1 cellular context compared by ENCODE assay signal in the genomic region with DNA sequence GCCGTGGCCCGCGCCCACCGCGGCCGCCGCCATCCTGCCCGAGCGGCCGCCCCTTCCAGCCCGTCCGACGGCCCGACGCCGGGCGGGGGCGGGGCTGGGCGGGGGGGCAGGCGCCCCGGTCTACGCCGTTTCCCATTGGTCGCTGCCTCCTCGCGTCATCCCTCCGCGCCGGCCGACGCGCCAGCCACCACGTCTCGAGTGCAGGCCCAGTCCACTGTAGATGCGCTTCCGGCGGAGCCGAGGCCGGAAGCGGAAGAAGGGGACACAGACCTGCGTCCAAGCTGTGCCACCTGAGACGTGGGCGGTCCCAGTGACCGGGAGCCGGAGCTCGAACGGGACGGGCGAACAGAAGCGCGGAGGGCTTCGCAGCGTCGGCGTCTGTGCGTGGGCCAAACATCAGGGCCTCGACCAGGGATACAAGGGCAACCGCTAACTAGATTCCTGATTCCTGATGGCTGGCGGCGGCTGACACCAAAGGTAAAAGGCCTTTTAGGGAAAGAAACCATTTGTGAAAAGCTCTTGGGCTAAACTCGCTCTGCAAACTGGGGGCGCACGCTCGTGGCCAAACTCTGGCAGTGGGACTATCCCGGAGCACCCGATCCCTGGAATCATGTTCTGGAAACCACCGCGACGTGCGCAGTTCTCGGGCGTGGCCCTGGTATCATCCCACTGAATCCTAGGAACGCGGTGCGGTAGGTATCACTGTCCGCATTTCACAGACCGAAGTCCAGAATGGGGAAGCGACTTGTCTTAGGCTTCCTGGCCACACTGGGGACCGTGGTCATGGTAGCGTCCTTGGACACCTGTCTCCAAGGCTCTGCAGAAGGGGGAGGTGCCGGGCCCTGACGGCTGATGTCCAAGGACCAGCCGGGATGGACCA.
TF ChIP-seq lines count a peak whose summit lies in the region.

SLC35E1 (minus strand) TSS at position 84 of the 880 bp plus-strand sequence; CDS start at position 33, 51 bp downstream.

TF ChIP-seq in GM12878, 131 proteins besides CTCF, POLR2A, EP300 and RAD21 (continued from another document and continues in another):
- TF ChIP-seq REST (IDR thresholded peaks at IDR 0.05; ENCODE audit: low read depth, low read length) (0 out of 2 replicates have a peak, but pooled peaks have one; percentile 5), IKZF2 (IDR thresholded peaks at IDR 0.05) (peak in 1 of 2 experiments; percentile 18; a peak in 1 of 4 replicates), IKZF1 (conservative IDR thresholded peaks at IDR 0.05) (peak; percentile 73; the same call in 1 of the 2 replicates), TAF1 (IDR thresholded peaks at IDR 0.05; ENCODE audit: borderline replicate concordance, low read depth, low read length) (peak; percentile 86), ATF2 (IDR thresholded peaks at IDR 0.05; ENCODE audit: low read length) (no peak), MEF2A (IDR thresholded peaks at IDR 0.05; ENCODE audit: insufficient read depth, low read depth, low read length) (0 out of 2 replicates have a peak, but pooled peaks have one; percentile 58), EED (IDR thresholded peaks at IDR 0.05; ENCODE audit: low read depth) (0 out of 2 replicates have a peak, but pooled peaks have one; percentile 38), SP1 (IDR thresholded peaks at IDR 0.05; ENCODE audit: low read depth, low read length) (peak; percentile 89), TCF12 (IDR thresholded peaks at IDR 0.05; ENCODE audit: low read depth, low read length) (peak; percentile 50; the same call in 1 of the 2 replicates), USF2 (IDR thresholded peaks at IDR 0.05; ENCODE audit: borderline replicate concordance, low read depth, low read length) (no peak), SRF (IDR thresholded peaks at IDR 0.05; ENCODE audit: low read depth in 2 of 2, low read length in 2 of 2) (peak; percentile 73 to 94), NRF1 (conservative IDR thresholded peaks at IDR 0.05; ENCODE audit: low read depth, low read length) (no peak), ZBTB11 (CRISPR knock-in tag; IDR thresholded peaks at IDR 0.05) (peak; percentile 37; the same call in 1 of the 2 replicates), ETV6 (conservative IDR thresholded peaks at IDR 0.05 in 1 of 2, IDR thresholded peaks at IDR 0.05 in 1 of 2; ENCODE audit: borderline replicate concordance in 1 of 2, low read depth in 1 of 2) (peak in 1 of 2 experiments; percentile 41; a peak in 1 of 4 replicates), NFYA (IDR thresholded peaks at IDR 0.05; ENCODE audit: borderline replicate concordance, low read depth, low read length) (no peak), LARP7 (IDR thresholded peaks at IDR 0.05) (peak; percentile 47; the same call in 1 of the 2 replicates), POLR2AphosphoS5 (IDR thresholded peaks at IDR 0.05; ENCODE audit: low read length) (peak; percentile 92), ZZZ3 (IDR thresholded peaks at IDR 0.05; ENCODE audit: control insufficient read depth, insufficient read length, low read depth) (no peak), EGR1 (IDR thresholded peaks at IDR 0.05; ENCODE audit: borderline replicate concordance in 1 of 2, low read depth in 2 of 2, low read length in 2 of 2) (peak; percentile 76 to 83), CREM (IDR thresholded peaks at IDR 0.05; ENCODE audit: low read depth) (peak; percentile 99), HCFC1 (IDR thresholded peaks at IDR 0.05; ENCODE audit: low read length) (peak; percentile 89), BHLHE40 (IDR thresholded peaks at IDR 0.05; ENCODE audit: borderline replicate concordance in 1 of 2, low read depth in 2 of 2, low read length in 1 of 2) (peak; percentile 12 to 63; a peak in 1 of 4 replicates), BRCA1 (IDR thresholded peaks at IDR 0.05; ENCODE audit: low read depth, low read length) (no peak), POU2F2 (IDR thresholded peaks at IDR 0.05; ENCODE audit: borderline replicate concordance, low read depth, low read length) (peak; percentile 51; the same call in 1 of the 3 replicates), ELK1 (IDR thresholded peaks at IDR 0.05; ENCODE audit: low read depth, low read length) (peak; percentile 97), GABPA (IDR thresholded peaks at IDR 0.05; ENCODE audit: low read depth) (peak; percentile 90), MXI1 (IDR thresholded peaks at IDR 0.05; ENCODE audit: low read depth, low read length) (peak; percentile 70), YY1 (IDR thresholded peaks at IDR 0.05; ENCODE audit: low read depth, low read length) (peak; percentile 57; the same call in 1 of the 2 replicates), MLLT1 (IDR thresholded peaks at IDR 0.05) (peak; percentile 61), IRF5 (IDR thresholded peaks at IDR 0.05; ENCODE audit: borderline replicate concordance) (no peak), ZNF274 (IDR thresholded peaks at IDR 0.05; ENCODE audit: insufficient read depth, insufficient read length) (no peak)
- TF ChIP-seq, protein P1, sequence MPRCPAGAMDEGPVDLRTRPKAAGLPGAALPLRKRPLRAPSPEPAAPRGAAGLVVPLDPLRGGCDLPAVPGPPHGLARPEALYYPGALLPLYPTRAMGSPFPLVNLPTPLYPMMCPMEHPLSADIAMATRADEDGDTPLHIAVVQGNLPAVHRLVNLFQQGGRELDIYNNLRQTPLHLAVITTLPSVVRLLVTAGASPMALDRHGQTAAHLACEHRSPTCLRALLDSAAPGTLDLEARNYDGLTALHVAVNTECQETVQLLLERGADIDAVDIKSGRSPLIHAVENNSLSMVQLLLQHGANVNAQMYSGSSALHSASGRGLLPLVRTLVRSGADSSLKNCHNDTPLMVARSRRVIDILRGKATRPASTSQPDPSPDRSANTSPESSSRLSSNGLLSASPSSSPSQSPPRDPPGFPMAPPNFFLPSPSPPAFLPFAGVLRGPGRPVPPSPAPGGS (IDR thresholded peaks at IDR 0.05; ENCODE audit: borderline replicate concordance, insufficient read depth, low read depth, low read length, poor library complexity, severe bottlenecking), result peak; percentile 15
- TF ChIP-seq, protein P2, sequence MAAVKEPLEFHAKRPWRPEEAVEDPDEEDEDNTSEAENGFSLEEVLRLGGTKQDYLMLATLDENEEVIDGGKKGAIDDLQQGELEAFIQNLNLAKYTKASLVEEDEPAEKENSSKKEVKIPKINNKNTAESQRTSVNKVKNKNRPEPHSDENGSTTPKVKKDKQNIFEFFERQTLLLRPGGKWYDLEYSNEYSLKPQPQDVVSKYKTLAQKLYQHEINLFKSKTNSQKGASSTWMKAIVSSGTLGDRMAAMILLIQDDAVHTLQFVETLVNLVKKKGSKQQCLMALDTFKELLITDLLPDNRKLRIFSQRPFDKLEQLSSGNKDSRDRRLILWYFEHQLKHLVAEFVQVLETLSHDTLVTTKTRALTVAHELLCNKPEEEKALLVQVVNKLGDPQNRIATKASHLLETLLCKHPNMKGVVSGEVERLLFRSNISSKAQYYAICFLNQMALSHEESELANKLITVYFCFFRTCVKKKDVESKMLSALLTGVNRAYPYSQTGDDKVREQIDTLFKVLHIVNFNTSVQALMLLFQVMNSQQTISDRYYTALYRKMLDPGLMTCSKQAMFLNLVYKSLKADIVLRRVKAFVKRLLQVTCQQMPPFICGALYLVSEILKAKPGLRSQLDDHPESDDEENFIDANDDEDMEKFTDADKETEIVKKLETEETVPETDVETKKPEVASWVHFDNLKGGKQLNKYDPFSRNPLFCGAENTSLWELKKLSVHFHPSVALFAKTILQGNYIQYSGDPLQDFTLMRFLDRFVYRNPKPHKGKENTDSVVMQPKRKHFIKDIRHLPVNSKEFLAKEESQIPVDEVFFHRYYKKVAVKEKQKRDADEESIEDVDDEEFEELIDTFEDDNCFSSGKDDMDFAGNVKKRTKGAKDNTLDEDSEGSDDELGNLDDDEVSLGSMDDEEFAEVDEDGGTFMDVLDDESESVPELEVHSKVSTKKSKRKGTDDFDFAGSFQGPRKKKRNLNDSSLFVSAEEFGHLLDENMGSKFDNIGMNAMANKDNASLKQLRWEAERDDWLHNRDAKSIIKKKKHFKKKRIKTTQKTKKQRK (IDR thresholded peaks at IDR 0.05; ENCODE audit: low read depth, low read length), result no peak
